Comparison of ENCODE assay signal across 8 cellular contexts in the genomic region with DNA sequence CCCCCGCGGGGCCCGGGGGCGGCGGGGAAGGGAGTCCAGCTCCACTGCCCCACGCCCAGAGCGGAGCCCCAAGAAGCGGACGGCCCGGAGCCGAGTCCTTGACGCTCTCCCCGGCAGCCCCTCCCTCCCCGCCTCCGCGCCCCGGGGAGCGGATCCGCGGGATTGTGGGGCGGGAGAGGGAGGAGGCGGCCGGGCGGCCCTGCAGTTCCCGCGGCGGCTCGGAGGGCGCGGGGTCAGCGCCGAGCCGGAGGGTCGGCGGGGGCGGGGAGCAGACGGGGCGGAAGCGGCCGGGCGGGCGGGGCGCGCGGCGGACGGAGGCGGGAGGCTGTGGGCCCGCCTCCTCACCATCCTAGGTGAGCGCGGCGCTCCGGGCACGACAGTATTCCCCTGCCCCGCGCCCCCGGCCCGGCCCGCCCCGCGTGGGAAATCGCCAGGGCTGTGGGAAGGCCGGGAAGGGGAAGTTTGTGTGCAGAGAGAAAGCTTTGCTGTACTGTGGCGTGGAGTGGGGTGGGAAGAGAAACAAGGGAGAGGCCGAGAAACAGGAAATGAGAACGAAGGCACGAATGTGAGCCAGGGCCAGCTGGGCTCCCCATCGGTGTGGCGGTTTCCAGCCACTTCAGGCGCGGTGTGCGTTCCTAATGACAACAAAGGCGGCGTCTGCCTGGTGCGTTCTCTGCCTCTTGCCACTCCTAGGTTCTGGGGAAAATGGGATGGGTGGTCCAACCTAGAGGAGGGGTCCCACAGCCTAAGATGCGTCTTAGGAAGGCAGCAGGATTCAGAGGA. TPM values are rescaled to one million over a fixed set of nuclear protein-coding genes. Genes with fewer than 3 reads are reported as not detected.
DNase-seq lines count a peak whose midpoint lies in the region; ATAC-seq, FAIRE-seq and TF ChIP-seq lines count a peak whose summit lies in the region.

No MANE protein-coding gene starts in this region.

- 1% methylated on average over 13 of the region's 76 CpGs; no CpG with 5 or more reads in 1 of the 2 experiments for WGBS in H1 (ENCODE audit: extremely low coverage in 1 of 2, insufficient coverage in 1 of 2, insufficient read length in 1 of 2, insufficient replicate concordance in 2 of 2, low coverage in 1 of 2, low lambda C conversion rate in 2 of 2, missing lambda C conversion rate in 1 of 2), 2 experiments

- no peaks in the 10 kb centered on the region for H3K9me3 ChIP-seq in H1 (ENCODE audit: insufficient read depth in 2 of 2, low read depth in 1 of 2, low read length in 1 of 2)

- peaks cover 22% of the 10 kb centered on the region for H3K23me2 ChIP-seq in H1 (ENCODE audit: low read depth, low read length)

- peak overlapping the region; percentile 99 for H4K8ac ChIP-seq in H1 (ENCODE audit: extremely low read depth, insufficient read depth, low read length)

- TF ChIP-seq POLR2A in H1 (IDR thresholded peaks at IDR 0.05; ENCODE audit: control extremely low read depth in 1 of 2, low read depth in 2 of 2, low read length in 2 of 2), result no peak; a peak in 2 of 3 replicates

- no peak overlapping the region for H2BK20ac ChIP-seq in H1 (ENCODE audit: low read length)

- H3K14ac ChIP-seq in H1 (ENCODE audit: insufficient read length), result no peak overlapping the region

- H3K36me3 Mint-ChIP-seq in activated CD8-positive, alpha-beta T cell treated with anti-CD3 and anti-CD28 coated beads, Interleukin-2, amount 10 ng/mL, durations not matched to agents 7 days and 5 days (ENCODE audit: low read depth), result peaks cover 4% of the 10 kb centered on the region
- no peaks in the 10 kb centered on the region for H3K36me3 Mint-ChIP-seq in mesothelial cell of epicardium

- no peak overlapping the region for H3K4ac ChIP-seq in H1 (replicated peaks; ENCODE audit: insufficient read length, low read depth, low read length)

- peaks cover 19% of the 10 kb centered on the region for H3K4me1 Mint-ChIP-seq in activated CD8-positive, alpha-beta T cell treated with anti-CD3 and anti-CD28 coated beads, Interleukin-2, amount 10 ng/mL, durations not matched to agents 7 days and 5 days (ENCODE audit: low read depth)
- H3K4me1 Mint-ChIP-seq in mesothelial cell of epicardium, result peaks cover 16% of the 10 kb centered on the region

- peak overlapping the region; percentile 84 to 93 for H3K4me2 ChIP-seq in H1 (ENCODE audit: insufficient read depth in 1 of 2, low read depth in 2 of 2, low read length in 2 of 2)

- H4K91ac ChIP-seq in H1 (replicated peaks; ENCODE audit: insufficient read length, low read length), result peak overlapping the region; percentile 87

- peak overlapping the region; percentile 67 to 92 (median 82) for H3K9ac ChIP-seq in H1 (replicated peaks in 1 of 4; ENCODE audit: extremely low read depth in 1 of 4, low read depth in 3 of 4, low read length in 3 of 4)

- peak overlapping the region; percentile 92 for H3K18ac ChIP-seq in H1 (ENCODE audit: extremely low read depth, low read length)

- no peaks in the 10 kb centered on the region for H3K36me3 ChIP-seq in H1 (ENCODE audit: control insufficient read depth in 2 of 4, insufficient read depth in 4 of 4, low read length in 3 of 4)

- H2AFZ ChIP-seq in H1 (ENCODE audit: low read length), result peak overlapping the region; percentile 95; the same call in 1 of the 2 replicates

- peak overlapping the region; percentile 38 for H2BK120ac ChIP-seq in H1 (replicated peaks; ENCODE audit: low read depth, low read length)

- ATAC-seq in GM18909 (IDR thresholded peaks at IDR 0.05; ENCODE audit: poor library complexity, unreplicated experiment) (peak; percentile 50), HG03108 (IDR thresholded peaks at IDR 0.05; ENCODE audit: unreplicated experiment) (peak; percentile 40)
- peak; percentile 29 for ATAC-seq in activated CD8-positive, alpha-beta T cell treated with anti-CD3 and anti-CD28 coated beads, Interleukin-2, amount 10 ng/mL, durations not matched to agents 7 days and 5 days

- peak overlapping the region; percentile 81; the same call in 1 of the 2 replicates for H2BK15ac ChIP-seq in H1 (ENCODE audit: low read length)

- H4K20me1 ChIP-seq in H1 (replicated peaks in 1 of 2; ENCODE audit: control insufficient read depth in 1 of 2, insufficient read depth in 2 of 2, low read length in 2 of 2), result no peaks in the 10 kb centered on the region

- peak overlapping the region; percentile 83 for H3K56ac ChIP-seq in H1 (replicated peaks; ENCODE audit: insufficient read length, low read depth, low read length)

- peak overlapping the region; percentile 94 for H4K5ac ChIP-seq in H1 (ENCODE audit: insufficient read length, low read depth, low read length)

- H3K4me3 Mint-ChIP-seq in activated CD8-positive, alpha-beta T cell treated with anti-CD3 and anti-CD28 coated beads, Interleukin-2, amount 10 ng/mL, durations not matched to agents 7 days and 5 days, result no peak overlapping the region
- no peak overlapping the region for H3K4me3 Mint-ChIP-seq in mesothelial cell of epicardium

- DNase-seq in AML-193 (lab: John Stamatoyannopoulos, UW) (peak; percentile 16 to 35), NCI-H524 (lab: John Stamatoyannopoulos, UW) (peak; percentile 43 to 75), H1 (ENCODE audit: low read depth in 1 of 2, low spot score in 2 of 2) (peak in 1 of 2 experiments; percentile 84), mesothelial cell of epicardium (ENCODE audit: low spot score in 2 of 2, unreplicated experiment in 2 of 2) (peak; percentile 45 to 70)
- DNase-seq in activated CD8-positive, alpha-beta T cell treated with anti-CD3 and anti-CD28 coated beads, Interleukin-2, amount 10 ng/mL, durations not matched to agents 7 days and 5 days, result peak; percentile 71
- peak; percentile 72 for DNase-seq in stimulated activated CD8-positive, alpha-beta memory T cell treated with anti-CD3 and anti-CD28 coated beads, Interleukin-4, amount 100 ng/mL, for 48 hours

- peak overlapping the region; percentile 99 for H2BK12ac ChIP-seq in H1 (ENCODE audit: low read depth, low read length)

- H3K27ac ChIP-seq in H1 (ENCODE audit: low read depth, low read length), result peak overlapping the region; percentile 82

- no peaks in the 10 kb centered on the region for H3K79me1 ChIP-seq in H1 (ENCODE audit: low read depth, low read length)

- CTCF ChIA-PET in activated CD8-positive, alpha-beta T cell treated with anti-CD3 and anti-CD28 coated beads, Interleukin-2, amount 10 ng/mL, durations not matched to agents 7 days and 5 days (lab: Charles Lee), result interaction anchor here (1.0 to 15.3 kb wide), 5 partner anchors 15 to 192 kb away, joined by 3 to 134 read pairs (median 4); no protein-coding TSS in a partner anchor
- CTCF ChIA-PET in H1 (lab: Charles Lee; ENCODE audit: partially characterized antibody), result interaction anchor here (1.4 kb wide), 1 partner anchor 151 kb away, joined by 7 read pairs; no protein-coding TSS in a partner anchor

- peaks cover 0 to 5% (median 3%) of the 10 kb centered on the region in 4 experiments; a peak in 5 of 7 replicates for H3K4me1 ChIP-seq in H1 (replicated peaks in 1 of 4; ENCODE audit: control insufficient read depth in 3 of 4, insufficient read depth in 4 of 4, low read length in 3 of 4)

- TF ChIP-seq EP300 in H1 (IDR thresholded peaks at IDR 0.05; ENCODE audit: borderline replicate concordance in 1 of 2, low read depth in 2 of 2, low read length in 2 of 2), result no peak

- POLR2A ChIA-PET in activated CD8-positive, alpha-beta T cell treated with anti-CD3 and anti-CD28 coated beads, Interleukin-2, amount 10 ng/mL, durations not matched to agents 7 days and 5 days (lab: Charles Lee), result interaction anchor here (0.6 to 6.0 kb wide), 17 partner anchors 11 to 1191 kb away, joined by 3 to 73 read pairs (median 3); no protein-coding TSS in a partner anchor
- POLR2A ChIA-PET in H1 (lab: Charles Lee; ENCODE audit: partially characterized antibody), result interaction anchor here (0.5 to 1.1 kb wide), 2 partner anchors 152 to 329 kb away, joined by 3 to 4 read pairs; no protein-coding TSS in a partner anchor

- TF ChIP-seq RAD21 in H1 (IDR thresholded peaks at IDR 0.05 in 1 of 2, conservative IDR thresholded peaks at IDR 0.05 in 1 of 2; ENCODE audit: low read depth in 2 of 2, low read length in 2 of 2), result peak in 1 of 2 experiments; percentile 0; a peak in 1 of 4 replicates

- no peak for TF ChIP-seq CTCF in H1 (IDR thresholded peaks at IDR 0.05; ENCODE audit: control extremely low read depth in 1 of 3, insufficient read depth in 1 of 3, low read depth in 1 of 3, low read length in 3 of 3)
- TF ChIP-seq CTCF in mesothelial cell of epicardium (IDR thresholded peaks at IDR 0.05; ENCODE audit: unreplicated experiment), result no peak

- H3K23ac ChIP-seq in H1 (ENCODE audit: insufficient read length), result no peak overlapping the region

- peak overlapping the region; percentile 84 for H3K27ac Mint-ChIP-seq in activated CD8-positive, alpha-beta T cell treated with anti-CD3 and anti-CD28 coated beads, Interleukin-2, amount 10 ng/mL, durations not matched to agents 7 days and 5 days
- no peak overlapping the region for H3K27ac Mint-ChIP-seq in mesothelial cell of epicardium

- peaks cover 0 to 24% of the 10 kb centered on the region in 2 experiments; a peak in 3 of 4 replicates for H3K79me2 ChIP-seq in H1 (ENCODE audit: control insufficient read depth in 1 of 2, insufficient read depth in 2 of 2, low read length in 2 of 2)

- H3K27me3 ChIP-seq in H1 (replicated peaks in 1 of 4; ENCODE audit: control insufficient read depth in 3 of 4, extremely low read depth in 1 of 4, insufficient read depth in 3 of 4, low read length in 3 of 4), result no peaks in the 10 kb centered on the region; a peak in 1 of 7 replicates

- no peak for FAIRE-seq in H1 (lab: Jason Lieb, UNC)

- H3K9me3 Mint-ChIP-seq in activated CD8-positive, alpha-beta T cell treated with anti-CD3 and anti-CD28 coated beads, Interleukin-2, amount 10 ng/mL, durations not matched to agents 7 days and 5 days (ENCODE audit: insufficient read depth), result no peaks in the 10 kb centered on the region
- H3K9me3 Mint-ChIP-seq in mesothelial cell of epicardium, result no peaks in the 10 kb centered on the region

- peak overlapping the region; percentile 79 to 100 (median 88) for H3K4me3 ChIP-seq in H1 (ENCODE audit: extremely low read depth in 1 of 4, insufficient read depth in 2 of 4, low read depth in 3 of 4, low read length in 4 of 4)

- H2AK5ac ChIP-seq in H1 (ENCODE audit: low read depth, low read length), result no peak overlapping the region

- peaks cover 4% of the 10 kb centered on the region for H3K27me3 Mint-ChIP-seq in activated CD8-positive, alpha-beta T cell treated with anti-CD3 and anti-CD28 coated beads, Interleukin-2, amount 10 ng/mL, durations not matched to agents 7 days and 5 days (ENCODE audit: low read depth)
- H3K27me3 Mint-ChIP-seq in mesothelial cell of epicardium (ENCODE audit: low read depth), result no peaks in the 10 kb centered on the region

- H2BK5ac ChIP-seq in H1 (ENCODE audit: low read depth, low read length), result peak overlapping the region; percentile 96

RNA-seq across cellular contexts. Expression of gene KLF12, which starts 1.3 kb away (rescaled TPM):
- total RNA-seq in activated CD8-positive, alpha-beta T cell treated with anti-CD3 and anti-CD28 coated beads, Interleukin-2, amount 10 ng/mL, durations not matched to agents 7 days and 5 days, result 10 to 100 TPM; 24.6 to 26.3 TPM
- total RNA-seq in H1 (2021; fragmentation: NEBNext Ultra II Directional; extraction: Animal tissue kit (Norgen Biotek cat#: 25700)), result 11.8 and 12.1 TPM in 2 replicates
- 6.1 and 6.6 TPM in 2 replicates for polyA plus RNA-seq in H1 (2011; rRNA removed)
- 3.1 TPM for polyA plus RNA-seq in H1 (2011; cell fraction: cytosol; rRNA removed)
- 10.6 TPM for polyA plus RNA-seq in H1 (2011; cell fraction: nucleus; rRNA removed)
- polyA plus RNA-seq in H1 (2012, experiment 1 of 2), result 2.7 to 3.8 TPM (median 3.3 TPM) in 4 replicates
- polyA plus RNA-seq in H1 (2012, experiment 2 of 2), result 0.35 TPM
- 4.4 TPM for polyA plus RNA-seq in H1 (2013, experiment 1 of 2)
- 4.1 TPM for polyA plus RNA-seq in H1 (2013, experiment 2 of 2)
- 59.2 and 68.5 TPM in 2 replicates for polyA minus RNA-seq in H1 (2011; rRNA and poly(A)+ RNA removed)
- 7.3 TPM for polyA minus RNA-seq in H1 (2011; cell fraction: cytosol; rRNA and poly(A)+ RNA removed)
- polyA minus RNA-seq in H1 (2011; cell fraction: nucleus; rRNA and poly(A)+ RNA removed), result 54.9 TPM
- 29.4 to 33.9 TPM (median 31.0 TPM) in 3 replicates for total RNA-seq in mesothelial cell of epicardium
